Comparison of ENCODE assay signal across 2 cellular contexts in genomic region chr6:111976169-111976568, GRCh38.
TF ChIP-seq lines count a peak whose summit lies in the region.

No MANE protein-coding gene starts in this region.

TF ChIP-seq in SK-N-SH, 30 proteins besides CTCF, POLR2A, EP300 and RAD21 (continued from another document):
- no peak for TF ChIP-seq FOXJ3 (CRISPR knock-in tag; IDR thresholded peaks at IDR 0.05)
- TF ChIP-seq, protein P1, sequence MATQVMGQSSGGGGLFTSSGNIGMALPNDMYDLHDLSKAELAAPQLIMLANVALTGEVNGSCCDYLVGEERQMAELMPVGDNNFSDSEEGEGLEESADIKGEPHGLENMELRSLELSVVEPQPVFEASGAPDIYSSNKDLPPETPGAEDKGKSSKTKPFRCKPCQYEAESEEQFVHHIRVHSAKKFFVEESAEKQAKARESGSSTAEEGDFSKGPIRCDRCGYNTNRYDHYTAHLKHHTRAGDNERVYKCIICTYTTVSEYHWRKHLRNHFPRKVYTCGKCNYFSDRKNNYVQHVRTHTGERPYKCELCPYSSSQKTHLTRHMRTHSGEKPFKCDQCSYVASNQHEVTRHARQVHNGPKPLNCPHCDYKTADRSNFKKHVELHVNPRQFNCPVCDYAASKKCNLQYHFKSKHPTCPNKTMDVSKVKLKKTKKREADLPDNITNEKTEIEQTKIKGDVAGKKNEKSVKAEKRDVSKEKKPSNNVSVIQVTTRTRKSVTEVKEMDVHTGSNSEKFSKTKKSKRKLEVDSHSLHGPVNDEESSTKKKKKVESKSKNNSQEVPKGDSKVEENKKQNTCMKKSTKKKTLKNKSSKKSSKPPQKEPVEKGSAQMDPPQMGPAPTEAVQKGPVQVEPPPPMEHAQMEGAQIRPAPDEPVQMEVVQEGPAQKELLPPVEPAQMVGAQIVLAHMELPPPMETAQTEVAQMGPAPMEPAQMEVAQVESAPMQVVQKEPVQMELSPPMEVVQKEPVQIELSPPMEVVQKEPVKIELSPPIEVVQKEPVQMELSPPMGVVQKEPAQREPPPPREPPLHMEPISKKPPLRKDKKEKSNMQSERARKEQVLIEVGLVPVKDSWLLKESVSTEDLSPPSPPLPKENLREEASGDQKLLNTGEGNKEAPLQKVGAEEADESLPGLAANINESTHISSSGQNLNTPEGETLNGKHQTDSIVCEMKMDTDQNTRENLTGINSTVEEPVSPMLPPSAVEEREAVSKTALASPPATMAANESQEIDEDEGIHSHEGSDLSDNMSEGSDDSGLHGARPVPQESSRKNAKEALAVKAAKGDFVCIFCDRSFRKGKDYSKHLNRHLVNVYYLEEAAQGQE (IDR thresholded peaks at IDR 0.05; ENCODE audit: low read depth, low read length) = no peak
- TF ChIP-seq USF2 (IDR thresholded peaks at IDR 0.05; ENCODE audit: borderline replicate concordance, low read depth, low read length) = no peak
- TF ChIP-seq RCOR1 (IDR thresholded peaks at IDR 0.05; ENCODE audit: low read length) = no peak
- TF ChIP-seq FOSL2 (IDR thresholded peaks at IDR 0.05; ENCODE audit: borderline replicate concordance, low read depth) = no peak
- no peak for TF ChIP-seq NRF1 (IDR thresholded peaks at IDR 0.05; ENCODE audit: low read depth, low read length)
- TF ChIP-seq, protein P2, sequence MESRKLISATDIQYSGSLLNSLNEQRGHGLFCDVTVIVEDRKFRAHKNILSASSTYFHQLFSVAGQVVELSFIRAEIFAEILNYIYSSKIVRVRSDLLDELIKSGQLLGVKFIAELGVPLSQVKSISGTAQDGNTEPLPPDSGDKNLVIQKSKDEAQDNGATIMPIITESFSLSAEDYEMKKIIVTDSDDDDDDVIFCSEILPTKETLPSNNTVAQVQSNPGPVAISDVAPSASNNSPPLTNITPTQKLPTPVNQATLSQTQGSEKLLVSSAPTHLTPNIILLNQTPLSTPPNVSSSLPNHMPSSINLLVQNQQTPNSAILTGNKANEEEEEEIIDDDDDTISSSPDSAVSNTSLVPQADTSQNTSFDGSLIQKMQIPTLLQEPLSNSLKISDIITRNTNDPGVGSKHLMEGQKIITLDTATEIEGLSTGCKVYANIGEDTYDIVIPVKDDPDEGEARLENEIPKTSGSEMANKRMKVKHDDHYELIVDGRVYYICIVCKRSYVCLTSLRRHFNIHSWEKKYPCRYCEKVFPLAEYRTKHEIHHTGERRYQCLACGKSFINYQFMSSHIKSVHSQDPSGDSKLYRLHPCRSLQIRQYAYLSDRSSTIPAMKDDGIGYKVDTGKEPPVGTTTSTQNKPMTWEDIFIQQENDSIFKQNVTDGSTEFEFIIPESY (IDR thresholded peaks at IDR 0.05; ENCODE audit: borderline replicate concordance, low read depth) = no peak
- no peak for TF ChIP-seq CHD2 (IDR thresholded peaks at IDR 0.05; ENCODE audit: low read length, partially characterized antibody)
- TF ChIP-seq EZH2phosphoT487 (IDR thresholded peaks at IDR 0.05; ENCODE audit: borderline replicate concordance, low read depth) = no peak
- no peak for TF ChIP-seq ELF1 (IDR thresholded peaks at IDR 0.05)
- TF ChIP-seq SMC3 (IDR thresholded peaks at IDR 0.05; ENCODE audit: low read depth, low read length) = no peak
- TF ChIP-seq TEAD4 (IDR thresholded peaks at IDR 0.05; ENCODE audit: borderline replicate concordance, insufficient read depth) = no peak
- TF ChIP-seq NFIC (IDR thresholded peaks at IDR 0.05; ENCODE audit: borderline replicate concordance) = no peak
- no peak for TF ChIP-seq USF1 (IDR thresholded peaks at IDR 0.05; ENCODE audit: borderline replicate concordance, low read depth)
- no peak for TF ChIP-seq TCF12 (IDR thresholded peaks at IDR 0.05)
- TF ChIP-seq MXI1 (IDR thresholded peaks at IDR 0.05; ENCODE audit: low read depth, low read length) = no peak
TF ChIP-seq in SK-N-SH: peak in this region for 0.

TF ChIP-seq in SK-N-SH treated with all-trans-retinoic acid at 6 μM for 48 hours, 23 proteins besides CTCF, POLR2A, EP300 and RAD21:
- TF ChIP-seq POU6F1 (CRISPR knock-in tag; IDR thresholded peaks at IDR 0.05; ENCODE audit: borderline replicate concordance, low read depth) = no peak
- TF ChIP-seq OSR1 (CRISPR knock-in tag; IDR thresholded peaks at IDR 0.05) = no peak
- no peak for TF ChIP-seq CSDC2 (CRISPR knock-in tag; IDR thresholded peaks at IDR 0.05)
- no peak for TF ChIP-seq CSRNP3 (CRISPR knock-in tag; IDR thresholded peaks at IDR 0.05)
- TF ChIP-seq, protein P3, sequence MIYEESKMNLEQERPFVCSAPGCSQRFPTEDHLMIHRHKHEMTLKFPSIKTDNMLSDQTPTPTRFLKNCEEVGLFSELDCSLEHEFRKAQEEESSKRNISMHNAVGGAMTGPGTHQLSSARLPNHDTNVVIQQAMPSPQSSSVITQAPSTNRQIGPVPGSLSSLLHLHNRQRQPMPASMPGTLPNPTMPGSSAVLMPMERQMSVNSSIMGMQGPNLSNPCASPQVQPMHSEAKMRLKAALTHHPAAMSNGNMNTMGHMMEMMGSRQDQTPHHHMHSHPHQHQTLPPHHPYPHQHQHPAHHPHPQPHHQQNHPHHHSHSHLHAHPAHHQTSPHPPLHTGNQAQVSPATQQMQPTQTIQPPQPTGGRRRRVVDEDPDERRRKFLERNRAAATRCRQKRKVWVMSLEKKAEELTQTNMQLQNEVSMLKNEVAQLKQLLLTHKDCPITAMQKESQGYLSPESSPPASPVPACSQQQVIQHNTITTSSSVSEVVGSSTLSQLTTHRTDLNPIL (CRISPR knock-in tag; IDR thresholded peaks at IDR 0.05; ENCODE audit: low read depth) = no peak
- TF ChIP-seq RARB (CRISPR knock-in tag; IDR thresholded peaks at IDR 0.05) = no peak
- TF ChIP-seq ZFP3 (CRISPR knock-in tag; IDR thresholded peaks at IDR 0.05) = no peak
- TF ChIP-seq PPARA (CRISPR knock-in tag; IDR thresholded peaks at IDR 0.05; ENCODE audit: borderline replicate concordance) = no peak
- no peak for TF ChIP-seq TCF4 (CRISPR knock-in tag; IDR thresholded peaks at IDR 0.05; ENCODE audit: borderline replicate concordance)
- TF ChIP-seq ZNF70 (CRISPR knock-in tag; IDR thresholded peaks at IDR 0.05) = no peak
- TF ChIP-seq TOX (CRISPR knock-in tag; IDR thresholded peaks at IDR 0.05; ENCODE audit: borderline replicate concordance) = no peak
- no peak for TF ChIP-seq ZC3H10 (CRISPR knock-in tag; IDR thresholded peaks at IDR 0.05)
- TF ChIP-seq, protein P4, sequence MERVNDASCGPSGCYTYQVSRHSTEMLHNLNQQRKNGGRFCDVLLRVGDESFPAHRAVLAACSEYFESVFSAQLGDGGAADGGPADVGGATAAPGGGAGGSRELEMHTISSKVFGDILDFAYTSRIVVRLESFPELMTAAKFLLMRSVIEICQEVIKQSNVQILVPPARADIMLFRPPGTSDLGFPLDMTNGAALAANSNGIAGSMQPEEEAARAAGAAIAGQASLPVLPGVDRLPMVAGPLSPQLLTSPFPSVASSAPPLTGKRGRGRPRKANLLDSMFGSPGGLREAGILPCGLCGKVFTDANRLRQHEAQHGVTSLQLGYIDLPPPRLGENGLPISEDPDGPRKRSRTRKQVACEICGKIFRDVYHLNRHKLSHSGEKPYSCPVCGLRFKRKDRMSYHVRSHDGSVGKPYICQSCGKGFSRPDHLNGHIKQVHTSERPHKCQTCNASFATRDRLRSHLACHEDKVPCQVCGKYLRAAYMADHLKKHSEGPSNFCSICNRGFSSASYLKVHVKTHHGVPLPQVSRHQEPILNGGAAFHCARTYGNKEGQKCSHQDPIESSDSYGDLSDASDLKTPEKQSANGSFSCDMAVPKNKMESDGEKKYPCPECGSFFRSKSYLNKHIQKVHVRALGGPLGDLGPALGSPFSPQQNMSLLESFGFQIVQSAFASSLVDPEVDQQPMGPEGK (CRISPR knock-in tag; IDR thresholded peaks at IDR 0.05; ENCODE audit: borderline replicate concordance) = no peak
- TF ChIP-seq ZFP30 (CRISPR knock-in tag; IDR thresholded peaks at IDR 0.05) = no peak
